1 cellular context compared by ENCODE assay signal in the genomic region with DNA sequence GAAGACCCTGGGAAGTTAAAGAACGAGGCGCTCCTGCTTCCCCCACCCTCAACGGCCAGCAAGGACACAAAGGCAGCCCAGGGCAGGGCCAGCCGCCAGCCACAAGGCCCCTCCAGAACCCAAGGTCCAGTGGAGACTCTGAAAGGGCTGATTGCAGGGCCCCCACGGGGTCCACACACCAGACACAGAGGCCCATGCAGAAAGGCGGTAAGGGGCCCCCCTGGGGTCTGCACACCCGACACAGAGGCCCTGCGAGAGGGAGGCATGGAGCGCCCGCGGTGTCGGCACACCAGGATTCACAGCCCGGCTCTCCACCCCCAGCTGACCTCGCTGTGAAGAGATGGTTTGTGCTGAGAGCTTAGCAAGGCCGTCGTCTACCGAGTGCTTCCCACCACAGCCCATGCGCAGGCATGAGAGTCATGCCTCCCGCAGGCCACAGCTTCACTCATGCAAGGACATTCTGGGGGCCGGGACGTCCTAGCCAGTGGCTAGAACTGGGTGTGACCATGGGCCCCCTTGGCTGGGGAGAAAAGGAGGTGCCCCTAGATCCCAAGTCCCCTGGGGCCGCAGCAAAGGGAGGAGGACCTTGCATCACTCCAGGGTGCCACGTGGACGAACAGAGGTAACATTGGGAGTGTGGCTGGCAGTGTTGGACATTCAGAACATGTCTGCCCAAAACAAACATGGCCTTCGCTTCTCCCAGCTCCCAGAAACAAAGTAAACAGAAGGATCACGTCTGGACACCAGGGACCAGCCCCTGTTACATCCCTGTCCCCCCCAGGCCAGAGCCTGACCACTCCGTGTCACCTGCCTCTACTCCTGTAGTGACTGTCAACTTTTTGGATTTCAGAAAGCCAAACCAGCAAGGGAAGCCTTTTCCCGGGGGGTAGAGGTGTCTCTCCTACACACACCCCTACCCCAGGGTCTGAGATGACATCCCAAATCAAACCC.
TF ChIP-seq lines count a peak whose summit lies in the region.

No MANE protein-coding gene starts in this region.

TF ChIP-seq in HepG2, 621 proteins besides CTCF, POLR2A, EP300 and RAD21 (continued from another document and continues in another):
- TF ChIP-seq, protein P1, sequence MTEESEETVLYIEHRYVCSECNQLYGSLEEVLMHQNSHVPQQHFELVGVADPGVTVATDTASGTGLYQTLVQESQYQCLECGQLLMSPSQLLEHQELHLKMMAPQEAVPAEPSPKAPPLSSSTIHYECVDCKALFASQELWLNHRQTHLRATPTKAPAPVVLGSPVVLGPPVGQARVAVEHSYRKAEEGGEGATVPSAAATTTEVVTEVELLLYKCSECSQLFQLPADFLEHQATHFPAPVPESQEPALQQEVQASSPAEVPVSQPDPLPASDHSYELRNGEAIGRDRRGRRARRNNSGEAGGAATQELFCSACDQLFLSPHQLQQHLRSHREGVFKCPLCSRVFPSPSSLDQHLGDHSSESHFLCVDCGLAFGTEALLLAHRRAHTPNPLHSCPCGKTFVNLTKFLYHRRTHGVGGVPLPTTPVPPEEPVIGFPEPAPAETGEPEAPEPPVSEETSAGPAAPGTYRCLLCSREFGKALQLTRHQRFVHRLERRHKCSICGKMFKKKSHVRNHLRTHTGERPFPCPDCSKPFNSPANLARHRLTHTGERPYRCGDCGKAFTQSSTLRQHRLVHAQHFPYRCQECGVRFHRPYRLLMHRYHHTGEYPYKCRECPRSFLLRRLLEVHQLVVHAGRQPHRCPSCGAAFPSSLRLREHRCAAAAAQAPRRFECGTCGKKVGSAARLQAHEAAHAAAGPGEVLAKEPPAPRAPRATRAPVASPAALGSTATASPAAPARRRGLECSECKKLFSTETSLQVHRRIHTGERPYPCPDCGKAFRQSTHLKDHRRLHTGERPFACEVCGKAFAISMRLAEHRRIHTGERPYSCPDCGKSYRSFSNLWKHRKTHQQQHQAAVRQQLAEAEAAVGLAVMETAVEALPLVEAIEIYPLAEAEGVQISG (CRISPR knock-in tag; IDR thresholded peaks at IDR 0.05), result peak; percentile 80
- TF ChIP-seq, protein P2, sequence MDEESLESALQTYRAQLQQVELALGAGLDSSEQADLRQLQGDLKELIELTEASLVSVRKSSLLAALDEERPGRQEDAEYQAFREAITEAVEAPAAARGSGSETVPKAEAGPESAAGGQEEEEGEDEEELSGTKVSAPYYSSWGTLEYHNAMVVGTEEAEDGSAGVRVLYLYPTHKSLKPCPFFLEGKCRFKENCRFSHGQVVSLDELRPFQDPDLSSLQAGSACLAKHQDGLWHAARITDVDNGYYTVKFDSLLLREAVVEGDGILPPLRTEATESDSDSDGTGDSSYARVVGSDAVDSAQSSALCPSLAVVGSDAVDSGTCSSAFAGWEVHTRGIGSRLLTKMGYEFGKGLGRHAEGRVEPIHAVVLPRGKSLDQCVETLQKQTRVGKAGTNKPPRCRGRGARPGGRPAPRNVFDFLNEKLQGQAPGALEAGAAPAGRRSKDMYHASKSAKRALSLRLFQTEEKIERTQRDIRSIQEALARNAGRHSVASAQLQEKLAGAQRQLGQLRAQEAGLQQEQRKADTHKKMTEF (CRISPR knock-in tag; IDR thresholded peaks at IDR 0.05), result peak; percentile 70
- TF ChIP-seq REXO4 (CRISPR knock-in tag; IDR thresholded peaks at IDR 0.05; ENCODE audit: borderline replicate concordance) (no peak), CHD4 (IDR thresholded peaks at IDR 0.05; ENCODE audit: borderline replicate concordance, low read length) (0 out of 2 replicates have a peak, but pooled peaks have one; percentile 35), ZFP1 (CRISPR knock-in tag; IDR thresholded peaks at IDR 0.05) (peak; percentile 65; the same call in 1 of the 2 replicates), JUN (CRISPR knock-in tag; IDR thresholded peaks at IDR 0.05) (no peak), PCBP1 (IDR thresholded peaks at IDR 0.05; ENCODE audit: borderline replicate concordance, low read depth, low read length) (no peak), SAP130 (CRISPR knock-in tag; IDR thresholded peaks at IDR 0.05; ENCODE audit: low read depth) (peak; percentile 95), EEA1 (CRISPR knock-in tag; IDR thresholded peaks at IDR 0.05; ENCODE audit: borderline replicate concordance) (no peak), GABPA (IDR thresholded peaks at IDR 0.05; ENCODE audit: low read depth, low read length) (no peak), GABPA (CRISPR knock-in tag; IDR thresholded peaks at IDR 0.05; ENCODE audit: low read depth) (peak; percentile 31; the same call in 1 of the 2 replicates), ZNF256 (CRISPR knock-in tag; conservative IDR thresholded peaks at IDR 0.05) (no peak), ZBTB20 (CRISPR knock-in tag; IDR thresholded peaks at IDR 0.05; ENCODE audit: borderline replicate concordance, low read depth) (peak; percentile 64; the same call in 1 of the 2 replicates), ELF4 (CRISPR knock-in tag; IDR thresholded peaks at IDR 0.05; ENCODE audit: borderline replicate concordance) (no peak), ZNF224 (CRISPR knock-in tag; IDR thresholded peaks at IDR 0.05) (0 out of 2 replicates have a peak, but pooled peaks have one; percentile 42), RAD51 (IDR thresholded peaks at IDR 0.05; ENCODE audit: borderline replicate concordance) (no peak), ZFP37 (CRISPR knock-in tag; IDR thresholded peaks at IDR 0.05; ENCODE audit: borderline replicate concordance) (peak; percentile 41; the same call in 1 of the 2 replicates), ZNF484 (CRISPR knock-in tag; IDR thresholded peaks at IDR 0.05; ENCODE audit: borderline replicate concordance, low read depth) (no peak), ZNF549 (CRISPR knock-in tag; IDR thresholded peaks at IDR 0.05) (no peak), TSC22D2 (CRISPR knock-in tag; IDR thresholded peaks at IDR 0.05; ENCODE audit: borderline replicate concordance) (no peak), JDP2 (CRISPR knock-in tag; IDR thresholded peaks at IDR 0.05; ENCODE audit: borderline replicate concordance) (no peak), ZNF883 (CRISPR knock-in tag; IDR thresholded peaks at IDR 0.05; ENCODE audit: not compliant biosample characterization) (no peak), ZNF605 (CRISPR knock-in tag; IDR thresholded peaks at IDR 0.05) (peak; percentile 90; the same call in 1 of the 2 replicates), ZNF20 (CRISPR knock-in tag; IDR thresholded peaks at IDR 0.05) (no peak)
- TF ChIP-seq, protein P3, sequence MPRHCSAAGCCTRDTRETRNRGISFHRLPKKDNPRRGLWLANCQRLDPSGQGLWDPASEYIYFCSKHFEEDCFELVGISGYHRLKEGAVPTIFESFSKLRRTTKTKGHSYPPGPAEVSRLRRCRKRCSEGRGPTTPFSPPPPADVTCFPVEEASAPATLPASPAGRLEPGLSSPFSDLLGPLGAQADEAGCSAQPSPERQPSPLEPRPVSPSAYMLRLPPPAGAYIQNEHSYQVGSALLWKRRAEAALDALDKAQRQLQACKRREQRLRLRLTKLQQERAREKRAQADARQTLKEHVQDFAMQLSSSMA (CRISPR knock-in tag; IDR thresholded peaks at IDR 0.05), result 0 out of 2 replicates have a peak, but pooled peaks have one; percentile 20
- TF ChIP-seq, protein P4, sequence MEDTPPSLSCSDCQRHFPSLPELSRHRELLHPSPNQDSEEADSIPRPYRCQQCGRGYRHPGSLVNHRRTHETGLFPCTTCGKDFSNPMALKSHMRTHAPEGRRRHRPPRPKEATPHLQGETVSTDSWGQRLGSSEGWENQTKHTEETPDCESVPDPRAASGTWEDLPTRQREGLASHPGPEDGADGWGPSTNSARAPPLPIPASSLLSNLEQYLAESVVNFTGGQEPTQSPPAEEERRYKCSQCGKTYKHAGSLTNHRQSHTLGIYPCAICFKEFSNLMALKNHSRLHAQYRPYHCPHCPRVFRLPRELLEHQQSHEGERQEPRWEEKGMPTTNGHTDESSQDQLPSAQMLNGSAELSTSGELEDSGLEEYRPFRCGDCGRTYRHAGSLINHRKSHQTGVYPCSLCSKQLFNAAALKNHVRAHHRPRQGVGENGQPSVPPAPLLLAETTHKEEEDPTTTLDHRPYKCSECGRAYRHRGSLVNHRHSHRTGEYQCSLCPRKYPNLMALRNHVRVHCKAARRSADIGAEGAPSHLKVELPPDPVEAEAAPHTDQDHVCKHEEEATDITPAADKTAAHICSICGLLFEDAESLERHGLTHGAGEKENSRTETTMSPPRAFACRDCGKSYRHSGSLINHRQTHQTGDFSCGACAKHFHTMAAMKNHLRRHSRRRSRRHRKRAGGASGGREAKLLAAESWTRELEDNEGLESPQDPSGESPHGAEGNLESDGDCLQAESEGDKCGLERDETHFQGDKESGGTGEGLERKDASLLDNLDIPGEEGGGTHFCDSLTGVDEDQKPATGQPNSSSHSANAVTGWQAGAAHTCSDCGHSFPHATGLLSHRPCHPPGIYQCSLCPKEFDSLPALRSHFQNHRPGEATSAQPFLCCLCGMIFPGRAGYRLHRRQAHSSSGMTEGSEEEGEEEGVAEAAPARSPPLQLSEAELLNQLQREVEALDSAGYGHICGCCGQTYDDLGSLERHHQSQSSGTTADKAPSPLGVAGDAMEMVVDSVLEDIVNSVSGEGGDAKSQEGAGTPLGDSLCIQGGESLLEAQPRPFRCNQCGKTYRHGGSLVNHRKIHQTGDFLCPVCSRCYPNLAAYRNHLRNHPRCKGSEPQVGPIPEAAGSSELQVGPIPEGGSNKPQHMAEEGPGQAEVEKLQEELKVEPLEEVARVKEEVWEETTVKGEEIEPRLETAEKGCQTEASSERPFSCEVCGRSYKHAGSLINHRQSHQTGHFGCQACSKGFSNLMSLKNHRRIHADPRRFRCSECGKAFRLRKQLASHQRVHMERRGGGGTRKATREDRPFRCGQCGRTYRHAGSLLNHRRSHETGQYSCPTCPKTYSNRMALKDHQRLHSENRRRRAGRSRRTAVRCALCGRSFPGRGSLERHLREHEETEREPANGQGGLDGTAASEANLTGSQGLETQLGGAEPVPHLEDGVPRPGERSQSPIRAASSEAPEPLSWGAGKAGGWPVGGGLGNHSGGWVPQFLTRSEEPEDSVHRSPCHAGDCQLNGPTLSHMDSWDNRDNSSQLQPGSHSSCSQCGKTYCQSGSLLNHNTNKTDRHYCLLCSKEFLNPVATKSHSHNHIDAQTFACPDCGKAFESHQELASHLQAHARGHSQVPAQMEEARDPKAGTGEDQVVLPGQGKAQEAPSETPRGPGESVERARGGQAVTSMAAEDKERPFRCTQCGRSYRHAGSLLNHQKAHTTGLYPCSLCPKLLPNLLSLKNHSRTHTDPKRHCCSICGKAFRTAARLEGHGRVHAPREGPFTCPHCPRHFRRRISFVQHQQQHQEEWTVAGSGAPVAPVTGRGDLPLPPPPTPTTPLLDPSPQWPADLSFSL (CRISPR knock-in tag; IDR thresholded peaks at IDR 0.05), result no peak
- TF ChIP-seq, protein P5, sequence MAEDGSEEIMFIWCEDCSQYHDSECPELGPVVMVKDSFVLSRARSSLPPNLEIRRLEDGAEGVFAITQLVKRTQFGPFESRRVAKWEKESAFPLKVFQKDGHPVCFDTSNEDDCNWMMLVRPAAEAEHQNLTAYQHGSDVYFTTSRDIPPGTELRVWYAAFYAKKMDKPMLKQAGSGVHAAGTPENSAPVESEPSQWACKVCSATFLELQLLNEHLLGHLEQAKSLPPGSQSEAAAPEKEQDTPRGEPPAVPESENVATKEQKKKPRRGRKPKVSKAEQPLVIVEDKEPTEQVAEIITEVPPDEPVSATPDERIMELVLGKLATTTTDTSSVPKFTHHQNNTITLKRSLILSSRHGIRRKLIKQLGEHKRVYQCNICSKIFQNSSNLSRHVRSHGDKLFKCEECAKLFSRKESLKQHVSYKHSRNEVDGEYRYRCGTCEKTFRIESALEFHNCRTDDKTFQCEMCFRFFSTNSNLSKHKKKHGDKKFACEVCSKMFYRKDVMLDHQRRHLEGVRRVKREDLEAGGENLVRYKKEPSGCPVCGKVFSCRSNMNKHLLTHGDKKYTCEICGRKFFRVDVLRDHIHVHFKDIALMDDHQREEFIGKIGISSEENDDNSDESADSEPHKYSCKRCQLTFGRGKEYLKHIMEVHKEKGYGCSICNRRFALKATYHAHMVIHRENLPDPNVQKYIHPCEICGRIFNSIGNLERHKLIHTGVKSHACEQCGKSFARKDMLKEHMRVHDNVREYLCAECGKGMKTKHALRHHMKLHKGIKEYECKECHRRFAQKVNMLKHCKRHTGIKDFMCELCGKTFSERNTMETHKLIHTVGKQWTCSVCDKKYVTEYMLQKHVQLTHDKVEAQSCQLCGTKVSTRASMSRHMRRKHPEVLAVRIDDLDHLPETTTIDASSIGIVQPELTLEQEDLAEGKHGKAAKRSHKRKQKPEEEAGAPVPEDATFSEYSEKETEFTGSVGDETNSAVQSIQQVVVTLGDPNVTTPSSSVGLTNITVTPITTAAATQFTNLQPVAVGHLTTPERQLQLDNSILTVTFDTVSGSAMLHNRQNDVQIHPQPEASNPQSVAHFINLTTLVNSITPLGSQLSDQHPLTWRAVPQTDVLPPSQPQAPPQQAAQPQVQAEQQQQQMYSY (CRISPR knock-in tag; IDR thresholded peaks at IDR 0.05), result no peak
- TF ChIP-seq, protein P6, sequence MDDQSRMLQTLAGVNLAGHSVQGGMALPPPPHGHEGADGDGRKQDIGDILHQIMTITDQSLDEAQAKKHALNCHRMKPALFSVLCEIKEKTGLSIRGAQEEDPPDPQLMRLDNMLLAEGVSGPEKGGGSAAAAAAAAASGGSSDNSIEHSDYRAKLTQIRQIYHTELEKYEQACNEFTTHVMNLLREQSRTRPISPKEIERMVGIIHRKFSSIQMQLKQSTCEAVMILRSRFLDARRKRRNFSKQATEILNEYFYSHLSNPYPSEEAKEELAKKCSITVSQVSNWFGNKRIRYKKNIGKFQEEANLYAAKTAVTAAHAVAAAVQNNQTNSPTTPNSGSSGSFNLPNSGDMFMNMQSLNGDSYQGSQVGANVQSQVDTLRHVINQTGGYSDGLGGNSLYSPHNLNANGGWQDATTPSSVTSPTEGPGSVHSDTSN (CRISPR knock-in tag; IDR thresholded peaks at IDR 0.05; ENCODE audit: borderline replicate concordance), result no peak
- TF ChIP-seq, protein P7, sequence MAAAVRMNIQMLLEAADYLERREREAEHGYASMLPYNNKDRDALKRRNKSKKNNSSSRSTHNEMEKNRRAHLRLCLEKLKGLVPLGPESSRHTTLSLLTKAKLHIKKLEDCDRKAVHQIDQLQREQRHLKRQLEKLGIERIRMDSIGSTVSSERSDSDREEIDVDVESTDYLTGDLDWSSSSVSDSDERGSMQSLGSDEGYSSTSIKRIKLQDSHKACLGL (CRISPR knock-in tag; IDR thresholded peaks at IDR 0.05), result peak; percentile 71; the same call in 1 of the 2 replicates
- TF ChIP-seq, protein P8, sequence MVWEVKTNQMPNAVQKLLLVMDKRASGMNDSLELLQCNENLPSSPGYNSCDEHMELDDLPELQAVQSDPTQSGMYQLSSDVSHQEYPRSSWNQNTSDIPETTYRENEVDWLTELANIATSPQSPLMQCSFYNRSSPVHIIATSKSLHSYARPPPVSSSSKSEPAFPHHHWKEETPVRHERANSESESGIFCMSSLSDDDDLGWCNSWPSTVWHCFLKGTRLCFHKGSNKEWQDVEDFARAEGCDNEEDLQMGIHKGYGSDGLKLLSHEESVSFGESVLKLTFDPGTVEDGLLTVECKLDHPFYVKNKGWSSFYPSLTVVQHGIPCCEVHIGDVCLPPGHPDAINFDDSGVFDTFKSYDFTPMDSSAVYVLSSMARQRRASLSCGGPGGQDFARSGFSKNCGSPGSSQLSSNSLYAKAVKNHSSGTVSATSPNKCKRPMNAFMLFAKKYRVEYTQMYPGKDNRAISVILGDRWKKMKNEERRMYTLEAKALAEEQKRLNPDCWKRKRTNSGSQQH (CRISPR knock-in tag; IDR thresholded peaks at IDR 0.05; ENCODE audit: low read depth), result no peak
- TF ChIP-seq, protein P9, sequence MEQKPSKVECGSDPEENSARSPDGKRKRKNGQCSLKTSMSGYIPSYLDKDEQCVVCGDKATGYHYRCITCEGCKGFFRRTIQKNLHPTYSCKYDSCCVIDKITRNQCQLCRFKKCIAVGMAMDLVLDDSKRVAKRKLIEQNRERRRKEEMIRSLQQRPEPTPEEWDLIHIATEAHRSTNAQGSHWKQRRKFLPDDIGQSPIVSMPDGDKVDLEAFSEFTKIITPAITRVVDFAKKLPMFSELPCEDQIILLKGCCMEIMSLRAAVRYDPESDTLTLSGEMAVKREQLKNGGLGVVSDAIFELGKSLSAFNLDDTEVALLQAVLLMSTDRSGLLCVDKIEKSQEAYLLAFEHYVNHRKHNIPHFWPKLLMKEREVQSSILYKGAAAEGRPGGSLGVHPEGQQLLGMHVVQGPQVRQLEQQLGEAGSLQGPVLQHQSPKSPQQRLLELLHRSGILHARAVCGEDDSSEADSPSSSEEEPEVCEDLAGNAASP (CRISPR knock-in tag; IDR thresholded peaks at IDR 0.05; ENCODE audit: borderline replicate concordance), result peak; percentile 39; the same call in 1 of the 2 replicates
